ENCODE assay signal across 34 cellular contexts in genomic region chr1:76639181-76639580, GRCh38.
"Had no signal": no experiment of that assay in that cellular context is flagged by ENCODE, and none has a peak within 500 bp of the region (broad histone marks: within the 10 kb centered on the region; RNA-seq: fewer than 3 reads in every experiment).

No MANE protein-coding gene starts in this region.

- H3K27ac ChIP-seq: KMS-11 had no signal

- H3K9ac ChIP-seq: KMS-11 had no signal

- DNase-seq: Karpas-422, KBM-7, KG1, MG63, MM.1S, MV-4-11, NCI-H1048, NCI-H1092, NCI-H1092 treated with DMSO at 0.1 percent for 48 hours, NCI-H1105, NCI-H1105 treated with DMSO at 0.1 percent for 48 hours, NCI-H1417, NCI-H1417 treated with DMSO at 0.1 percent for 48 hours, NCI-H1436, NCI-H1436 treated with DMSO at 0.1 percent for 48 hours, NCI-H146, NCI-H1694, NCI-H1694 treated with DMSO at 0.1 percent for 48 hours, NCI-H187, NCI-H187 treated with DMSO at 0.1 percent for 48 hours, NCI-H1930, NCI-H2029, NCI-H2029 treated with DMSO at 0.1 percent for 48 hours, NCI-H2081, NCI-H2081 treated with DMSO at 0.1 percent for 48 hours, NCI-H2107, NCI-H2171, NCI-H2171 treated with DMSO at 0.1 percent for 48 hours, NCI-H2227 treated with DMSO at 0.1 percent for 48 hours, NCI-H226, NCI-H345, NCI-H446, NCI-H446 treated with DMSO at 0.1 percent for 48 hours had no signal

- H3K36me3 ChIP-seq: MG63 had no signal

- H3K4me3 ChIP-seq: MG63 had no signal

- H3K9me3 ChIP-seq: MG63 had no signal
